ENCODE assay signal across 1 cellular context in genomic region chr19:55464669-55465068, GRCh38.
TF ChIP-seq lines count a peak whose summit lies in the region.

Gene C19orf85, minus strand, starts transcription at chr19:55464751. Its CDS starts 197 bp downstream, at chr19:55464554.

TF ChIP-seq in neural cell, 6 proteins besides CTCF, POLR2A, EP300 and RAD21 (continued from another document):
- no peak for TF ChIP-seq REST (IDR thresholded peaks at IDR 0.05; ENCODE audit: borderline replicate concordance)
